15 cellular contexts compared by ENCODE assay signal in the genomic region with DNA sequence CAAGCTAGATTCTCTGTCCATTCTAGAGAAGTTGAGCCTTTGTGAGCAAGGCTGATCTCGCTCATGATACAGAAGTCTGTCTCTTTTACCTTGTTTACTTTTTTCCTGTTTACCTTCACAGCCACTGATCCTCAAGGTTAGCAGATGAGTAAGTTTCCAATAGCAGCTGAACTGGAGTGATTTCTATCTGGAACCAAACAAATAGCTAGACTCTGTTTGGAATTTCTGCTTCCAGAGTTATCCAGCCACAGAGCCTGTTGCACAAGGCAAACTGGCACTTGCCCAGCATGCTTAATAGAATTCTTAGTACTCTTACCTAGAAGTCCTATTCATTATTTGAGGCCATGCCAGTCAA. TPM values are rescaled to one million over a fixed set of nuclear protein-coding genes. Genes with fewer than 3 reads are reported as not detected.
DNase-seq lines count a peak whose midpoint lies in the region; ATAC-seq and TF ChIP-seq lines count a peak whose summit lies in the region.
"Had no signal": no experiment of that assay in that cellular context is flagged by ENCODE, and none has a peak within 500 bp of the region (broad histone marks: within the 10 kb centered on the region; RNA-seq: fewer than 3 reads in every experiment).

No MANE protein-coding gene starts in this region.

- peak; percentile 14 for ATAC-seq in mucosa of descending colon
- ATAC-seq in omental fat pad (ENCODE audit: low FRiP score): no peak
- no peak for ATAC-seq in GM19395 (IDR thresholded peaks at IDR 0.05; ENCODE audit: unreplicated experiment)
- ATAC-seq: stimulated activated effector memory CD8-positive, alpha-beta T cell treated with anti-CD3 and anti-CD28 coated beads, Interleukin-12 subunit alpha, Interleukin-12 subunit beta, amount 100 ng/mL, for 72 hours had no signal

- peak; percentile 79 for DNase-seq in AG10803 (ENCODE audit: low read depth)
- peak; percentile 96 for DNase-seq in LNCaP clone FGC (ENCODE audit: low read depth)
- DNase-seq in endodermal cell: peak; percentile 13
- DNase-seq in mucosa of descending colon: peak in 1 of 3 donors; percentile 52
- no peak for DNase-seq in omental fat pad (ENCODE audit: low spot score)
- no peak for DNase-seq in DMS79 treated with DMSO at 0.1 percent for 48 hours (lab: John Stamatoyannopoulos, UW)
- DNase-seq in head of caudate nucleus: no peak
- DNase-seq: activated CD4-positive, alpha-beta T cell treated with anti-CD3 and anti-CD28 coated beads for 48 hours; aorta; stimulated activated CD4-positive, alpha-beta T cell treated with anti-CD3 and anti-CD28 coated beads, Interleukin-2, amount 100 ng/mL, for 48 hours had no signal

- no peaks in the 10 kb centered on the region for H3K36me3 Mint-ChIP-seq in endodermal cell (ENCODE audit: low read depth)
- H3K36me3 Mint-ChIP-seq: CD14-positive monocyte; mesothelial cell of epicardium; stimulated activated effector memory CD8-positive, alpha-beta T cell treated with anti-CD3 and anti-CD28 coated beads, Interleukin-12 subunit alpha, Interleukin-12 subunit beta, amount 100 ng/mL, for 72 hours had no signal

- H3K27ac ChIP-seq in endodermal cell (ENCODE audit: low read depth, low read length): no peak overlapping the region

- H3K27ac Mint-ChIP-seq in endodermal cell: no peak overlapping the region
- H3K27ac Mint-ChIP-seq: CD14-positive monocyte; mesothelial cell of epicardium; stimulated activated effector memory CD8-positive, alpha-beta T cell treated with anti-CD3 and anti-CD28 coated beads, Interleukin-12 subunit alpha, Interleukin-12 subunit beta, amount 100 ng/mL, for 72 hours; T-helper 1 cell treated with Interleukin-12 subunit alpha and Interleukin-12 subunit beta and Interleukin-4 antibody, amounts not matched to agents 30 μg/mL and 1 μg/mL, for 36 hours had no signal

- H3K4me3 Mint-ChIP-seq in endodermal cell: no peak overlapping the region
- H3K4me3 Mint-ChIP-seq: CD14-positive monocyte; mesothelial cell of epicardium; stimulated activated effector memory CD8-positive, alpha-beta T cell treated with anti-CD3 and anti-CD28 coated beads, Interleukin-12 subunit alpha, Interleukin-12 subunit beta, amount 100 ng/mL, for 72 hours; T-helper 1 cell treated with Interleukin-12 subunit alpha and Interleukin-12 subunit beta and Interleukin-4 antibody, amounts not matched to agents 30 μg/mL and 1 μg/mL, for 36 hours had no signal

- H3K9me3 ChIP-seq in endodermal cell (ENCODE audit: control insufficient read depth, low read length): no peaks in the 10 kb centered on the region
- no peaks in the 10 kb centered on the region for H3K9me3 ChIP-seq in mucosa of descending colon

- TF ChIP-seq CTCF in AG10803 (conservative IDR thresholded peaks at IDR 0.05; ENCODE audit: low read length) (no peak), LNCaP clone FGC (IDR thresholded peaks at IDR 0.05; ENCODE audit: control insufficient read depth, extremely low read depth, insufficient read depth) (no peak), endodermal cell (conservative IDR thresholded peaks at IDR 0.05) (no peak), mucosa of descending colon (IDR thresholded peaks at IDR 0.05) (no peak), omental fat pad (IDR thresholded peaks at IDR 0.05) (no peak)

- H3K27me3 ChIP-seq in endodermal cell (ENCODE audit: control insufficient read depth, insufficient read depth, low read length, poor library complexity, severe bottlenecking): peaks cover 2% of the 10 kb centered on the region

- no peak overlapping the region for H3K9ac ChIP-seq in endodermal cell (ENCODE audit: extremely low read depth, low read length, poor library complexity, severe bottlenecking)

- H3K27me3 Mint-ChIP-seq in endodermal cell (ENCODE audit: insufficient read depth): peaks cover 36% of the 10 kb centered on the region

- H3K36me3 ChIP-seq in endodermal cell (ENCODE audit: control insufficient read depth, insufficient read depth, low read length) (no peaks in the 10 kb centered on the region), mucosa of descending colon (ENCODE audit: low read depth) (no peaks in the 10 kb centered on the region)

- WGBS in endodermal cell (ENCODE audit: insufficient coverage in 1 of 2, insufficient read length in 1 of 2), 2 experiments: 70 to 92% methylated on average over 1 of the region's 1 CpG

- intact Hi-C loops in mucosa of descending colon (cut with DNase I, micrococcal nuclease): no loop called here
- intact Hi-C loops in head of caudate nucleus (cut with DNase I): no loop called here

- H3K4me3 ChIP-seq in AG10803 (ENCODE audit: low read length) (no peak overlapping the region), LNCaP clone FGC (ENCODE audit: low read depth, low read length) (0 out of 2 replicates have a peak overlapping the region, but pooled peaks have one; percentile 17), endodermal cell (ENCODE audit: low read length) (no peak overlapping the region), mucosa of descending colon (no peak overlapping the region)

- peaks cover 14% of the 10 kb centered on the region for H3K4me1 Mint-ChIP-seq in endodermal cell
- H3K4me1 Mint-ChIP-seq: mesothelial cell of epicardium; stimulated activated effector memory CD8-positive, alpha-beta T cell treated with anti-CD3 and anti-CD28 coated beads, Interleukin-12 subunit alpha, Interleukin-12 subunit beta, amount 100 ng/mL, for 72 hours had no signal

- H3K4me1 ChIP-seq in endodermal cell (ENCODE audit: control insufficient read depth, insufficient read depth, low read length) (no peaks in the 10 kb centered on the region), mucosa of descending colon (ENCODE audit: low read depth) (peaks cover 20% of the 10 kb centered on the region)

- peaks cover 3% of the 10 kb centered on the region for H3K9me3 Mint-ChIP-seq in endodermal cell
- H3K9me3 Mint-ChIP-seq: stimulated activated effector memory CD8-positive, alpha-beta T cell treated with anti-CD3 and anti-CD28 coated beads, Interleukin-12 subunit alpha, Interleukin-12 subunit beta, amount 100 ng/mL, for 72 hours had no signal

RNA-seq across cellular contexts. Expression of a gene that starts 12.8 kb away (rescaled TPM):
- total RNA-seq in endodermal cell (100 to 1,000 TPM; 101 to 111 TPM), mucosa of descending colon (100 to 1,000 TPM in 2 of 3 donors, 10 to 100 TPM in 1; 80.7 to 147 (median 125) TPM), omental fat pad (10 to 100 TPM; 22.5 to 39.9 (median 28.4) TPM)
- 64.0 TPM for polyA plus RNA-seq in endodermal cell (2013, experiment 1 of 2)
- polyA plus RNA-seq in endodermal cell (2013, experiment 2 of 2): 69.9 TPM

Comparison
In these comparisons a context has a peak if more than half of its experiments do, and no peak if none do; other contexts are left out.
1. DNase-seq: peak in AG10803 (single experiment), LNCaP clone FGC (single experiment) and endodermal cell (single experiment); none in omental fat pad (single experiment), DMS79 treated with DMSO at 0.1 percent for 48 hours (single experiment) and head of caudate nucleus (0 of 42).